15 cellular contexts compared by ENCODE assay signal in the genomic region with DNA sequence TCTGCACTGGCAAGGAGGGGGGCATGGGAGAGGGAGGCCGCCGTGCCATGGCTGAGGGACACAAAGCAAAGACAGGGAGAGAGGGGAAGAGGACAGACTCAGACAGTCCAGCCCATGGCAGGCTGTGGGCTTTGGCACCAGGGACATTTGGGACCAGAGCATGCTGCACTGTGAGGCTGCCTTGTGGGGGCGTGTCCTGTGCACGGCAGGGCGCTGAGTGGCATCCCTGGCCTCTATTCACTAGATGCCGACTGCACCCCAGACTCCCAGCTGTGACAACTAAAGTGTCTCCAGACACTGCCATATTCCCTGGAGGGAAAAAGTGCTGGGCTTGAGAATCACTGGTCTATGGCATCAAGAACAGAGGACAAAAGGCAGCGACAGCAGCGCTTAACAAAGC. TPM values are rescaled to one million over a fixed set of nuclear protein-coding genes. Genes with fewer than 3 reads are reported as not detected.
DNase-seq lines count a peak whose midpoint lies in the region; ATAC-seq and TF ChIP-seq lines count a peak whose summit lies in the region.
"Had no signal": no experiment of that assay in that cellular context is flagged by ENCODE, and none has a peak within 500 bp of the region (broad histone marks: within the 10 kb centered on the region; RNA-seq: fewer than 3 reads in every experiment).

No MANE protein-coding gene starts in this region.

- no peaks in the 10 kb centered on the region for H3K9me3 Mint-ChIP-seq in brain
- no peaks in the 10 kb centered on the region for H3K9me3 Mint-ChIP-seq in progenitor cell of endocrine pancreas (ENCODE audit: low read depth)
- H3K9me3 Mint-ChIP-seq: CD8-positive, alpha-beta T cell had no signal

- ATAC-seq in GM19395 (IDR thresholded peaks at IDR 0.05; ENCODE audit: unreplicated experiment) (no peak), GM18511 (IDR thresholded peaks at IDR 0.05; ENCODE audit: unreplicated experiment) (no peak)
- ATAC-seq: CD8-positive, alpha-beta T cell; Panc1 had no signal

- H3K27ac Mint-ChIP-seq in brain (peak overlapping the region in 3 of 5 experiments; percentile 63 to 73 (median 66)), progenitor cell of endocrine pancreas (peak overlapping the region; percentile 64)
- H3K27ac Mint-ChIP-seq: B cell; CD8-positive, alpha-beta T cell had no signal

- peak overlapping the region; percentile 86 for H3K4me2 ChIP-seq in Loucy (ENCODE audit: low read depth, low read length, poor library complexity, severe bottlenecking)

- no peaks in the 10 kb centered on the region for H3K9me3 ChIP-seq in Loucy (ENCODE audit: insufficient read depth, low read depth, low read length)

- DNase-seq in ELF-1 (ENCODE audit: low read depth, low spot score) (peak; percentile 45), progenitor cell of endocrine pancreas (ENCODE audit: low spot score, unreplicated experiment) (no peak), pons (ENCODE audit: low spot score) (no peak)
- DNase-seq: CD8-positive, alpha-beta T cell; DND-41; GF-D8; NCI-H1436; NCI-H2081; SHP77 had no signal

- H3F3A ChIP-seq in Loucy (ENCODE audit: low read depth), result peaks cover 25% of the 10 kb centered on the region

- no peaks in the 10 kb centered on the region for H3K36me3 ChIP-seq in Loucy (ENCODE audit: insufficient read depth, low read length)

- no peaks in the 10 kb centered on the region for H4K20me1 ChIP-seq in Loucy (ENCODE audit: insufficient read depth, low read length, poor library complexity, severe bottlenecking)

- H3K4me1 ChIP-seq in Loucy (ENCODE audit: insufficient read depth, low read length, poor library complexity, severe bottlenecking), result peaks cover 83% of the 10 kb centered on the region

- peak overlapping the region; percentile 70 for H3K4me3 ChIP-seq in Loucy (ENCODE audit: low read length, poor library complexity, severe bottlenecking)

- H3K9me2 ChIP-seq in Loucy (replicated peaks; ENCODE audit: low read depth, low read length), result no peaks in the 10 kb centered on the region

- H3K4me1 Mint-ChIP-seq in brain (peaks cover 46% of the 10 kb centered on the region), progenitor cell of endocrine pancreas (ENCODE audit: low read depth) (peaks cover 14% of the 10 kb centered on the region)

- H3K4me3 Mint-ChIP-seq in brain, result no peak overlapping the region
- no peak overlapping the region for H3K4me3 Mint-ChIP-seq in progenitor cell of endocrine pancreas (ENCODE audit: low read depth)
- H3K4me3 Mint-ChIP-seq: B cell; CD8-positive, alpha-beta T cell had no signal

- H3K27me3 ChIP-seq in Loucy (ENCODE audit: insufficient read depth, low read length, poor library complexity, severe bottlenecking), result no peaks in the 10 kb centered on the region

- peaks cover 8% of the 10 kb centered on the region for H3K36me3 Mint-ChIP-seq in brain
- peaks cover 22% of the 10 kb centered on the region for H3K36me3 Mint-ChIP-seq in progenitor cell of endocrine pancreas (ENCODE audit: insufficient read depth)

- peaks cover 58% of the 10 kb centered on the region for H3K79me2 ChIP-seq in Loucy (ENCODE audit: insufficient read depth, low read length)

- H2AFZ ChIP-seq in Loucy (ENCODE audit: low read length), result no peak overlapping the region

- TF ChIP-seq CTCF in Loucy (conservative IDR thresholded peaks at IDR 0.05; ENCODE audit: low read length) (no peak), brain (conservative IDR thresholded peaks at IDR 0.05) (no peak), progenitor cell of endocrine pancreas (IDR thresholded peaks at IDR 0.05; ENCODE audit: unreplicated experiment) (no peak)

- H3K9ac ChIP-seq in Loucy (ENCODE audit: low read depth, low read length, poor library complexity, severe bottlenecking), result peak overlapping the region; percentile 95

- H3K27me3 Mint-ChIP-seq in brain (no peaks in the 10 kb centered on the region), progenitor cell of endocrine pancreas (no peaks in the 10 kb centered on the region)
- H3K27me3 Mint-ChIP-seq: B cell had no signal

RNA-seq across cellular contexts. Expression of gene PRDM15, which starts 18.5 kb away (rescaled TPM):
- polyA plus RNA-seq in brain (ENCODE audit: insufficient read depth, low read depth, low replicate concordance), result 9.3 TPM
- total RNA-seq in progenitor cell of endocrine pancreas, result 14.0 and 16.2 TPM in 2 replicates

RNA-seq across cellular contexts. Expression of gene C2CD2, which starts 56.1 kb away (rescaled TPM):
- polyA plus RNA-seq in brain (ENCODE audit: insufficient read depth, low read depth, low replicate concordance), result 6.0 TPM
- total RNA-seq in progenitor cell of endocrine pancreas, result 24.8 and 26.3 TPM in 2 replicates
